ENCODE assay signal across 20 cellular contexts in the genomic region with DNA sequence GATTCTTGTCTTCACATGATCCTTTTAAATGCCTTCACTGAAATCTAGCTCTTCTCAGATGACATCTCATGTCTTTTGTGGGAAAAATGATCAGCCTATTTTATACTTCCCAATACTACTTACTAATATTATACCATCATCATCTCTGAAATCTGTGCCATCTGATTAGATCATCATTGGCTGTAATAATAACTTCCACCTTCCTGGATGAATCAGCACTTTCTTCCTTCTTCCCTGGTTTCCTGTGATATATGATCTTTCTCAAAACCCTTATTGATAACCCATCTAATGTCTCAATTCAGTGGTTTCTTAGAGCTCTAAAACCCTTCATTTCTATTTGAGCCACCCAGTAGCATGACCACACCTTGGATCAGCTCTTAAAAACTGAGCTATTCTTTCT. TPM values are rescaled to one million over a fixed set of nuclear protein-coding genes. Genes with fewer than 3 reads are reported as not detected.
DNase-seq lines count a peak whose midpoint lies in the region; ATAC-seq and TF ChIP-seq lines count a peak whose summit lies in the region.
"Had no signal": no experiment of that assay in that cellular context is flagged by ENCODE, and none has a peak within 500 bp of the region (broad histone marks: within the 10 kb centered on the region; RNA-seq: fewer than 3 reads in every experiment).

No MANE protein-coding gene starts in this region.

- H3K36me3 ChIP-seq in SK-N-SH (replicated peaks in 1 of 2; ENCODE audit: control insufficient read depth in 1 of 2, insufficient read depth in 2 of 2, low read length in 1 of 2) (no peaks in the 10 kb centered on the region), PC-3 (ENCODE audit: low read depth, low read length) (no peaks in the 10 kb centered on the region)

- H3K4me1 ChIP-seq in SK-N-SH (ENCODE audit: control insufficient read depth in 1 of 2, insufficient read depth in 2 of 2, low read depth in 1 of 2, low read length in 1 of 2) (no peaks in the 10 kb centered on the region), PC-3 (ENCODE audit: insufficient read depth, low read length) (peaks cover 9% of the 10 kb centered on the region)

- no peaks in the 10 kb centered on the region for H4K20me1 ChIP-seq in SK-N-SH (ENCODE audit: insufficient read depth)
- H4K20me1 ChIP-seq in PC-3 (ENCODE audit: low read length), result no peaks in the 10 kb centered on the region

- DNase-seq in SK-N-SH (no peak), PC-3 (peak; percentile 48), epithelial cell of esophagus (ENCODE audit: low read depth) (peak; percentile 46), putamen (ENCODE audit: low spot score) (peak; percentile 10), HUDEP-2 (lab: John Stamatoyannopoulos, UW; ENCODE audit: unreplicated experiment in 76 of 76) (no peak), epidermal melanocyte (ENCODE audit: insufficient read length, low spot score) (no peak), OCI-M1 (lab: John Stamatoyannopoulos, UW) (no peak)
- DNase-seq: 8988T, C1 segment of cervical spinal cord, H9, KG1, NCI-H1048, NCI-H1436 treated with DMSO at 0.1 percent for 48 hours, NCI-H2029 treated with DMSO at 0.1 percent for 48 hours, NCI-H774, SIG-M5 had no signal

- H3K79me2 ChIP-seq in SK-N-SH (ENCODE audit: insufficient read depth), result no peaks in the 10 kb centered on the region
- H3K79me2 ChIP-seq in PC-3 (ENCODE audit: low read length), result no peaks in the 10 kb centered on the region

- ATAC-seq in SK-N-SH treated with all-trans-retinoic acid at 6 μM for 48 hours, result no peak
- peak; percentile 62 for ATAC-seq in PC-3
- ATAC-seq: Panc1 had no signal

- TF ChIP-seq CTCF in SK-N-SH (IDR thresholded peaks at IDR 0.05), result no peak
- no peak for TF ChIP-seq CTCF in PC-3 (conservative IDR thresholded peaks at IDR 0.05; ENCODE audit: low read depth, low read length)
- TF ChIP-seq CTCF in epithelial cell of esophagus (IDR thresholded peaks at IDR 0.05; ENCODE audit: insufficient read depth, low read depth, low read length, missing control alignments), result no peak

- H3F3A ChIP-seq in SK-N-SH (replicated peaks; ENCODE audit: insufficient read depth) (no peaks in the 10 kb centered on the region), PC-3 (ENCODE audit: low read length, unreplicated experiment) (no peaks in the 10 kb centered on the region)

- TF ChIP-seq RAD21 in SK-N-SH (IDR thresholded peaks at IDR 0.05; ENCODE audit: low read length), result no peak

- H3K27ac ChIP-seq in SK-N-SH (ENCODE audit: low read depth in 2 of 2, low read length in 1 of 2) (no peak overlapping the region), PC-3 (ENCODE audit: low read length) (no peak overlapping the region)

- BruUV-seq in PC-3 (replicated peaks; lab: Mats Ljungman, UMichigan), result no TSS peak

- POLR2A ChIA-PET in SK-N-SH (lab: Yijun Ruan, JAX) (no interaction called here), PC-3 (lab: Charles Lee; ENCODE audit: unreplicated experiment) (interaction anchor here (0.5 kb wide), 1 partner anchor 184 kb away, joined by 3 read pairs; no protein-coding TSS in a partner anchor)

- no peaks in the 10 kb centered on the region for H3K9me2 ChIP-seq in SK-N-SH
- no peaks in the 10 kb centered on the region for H3K9me2 ChIP-seq in PC-3 (replicated peaks; ENCODE audit: low read length)

- H2AFZ ChIP-seq in SK-N-SH (ENCODE audit: low read depth), result peak overlapping the region; percentile 30; the same call in 1 of the 2 replicates
- H2AFZ ChIP-seq in PC-3 (ENCODE audit: low read length), result peak overlapping the region; percentile 13; the same call in 1 of the 2 replicates

- no peak overlapping the region for H3K4me3 ChIP-seq in SK-N-SH (ENCODE audit: low read depth in 2 of 2, low read length in 1 of 2)
- no peak overlapping the region for H3K4me3 ChIP-seq in PC-3 (ENCODE audit: low read length)
- H3K4me3 ChIP-seq in epithelial cell of esophagus (ENCODE audit: low read length), result no peak overlapping the region

- H3K9me3 ChIP-seq in SK-N-SH (no peaks in the 10 kb centered on the region), PC-3 (ENCODE audit: low read length) (no peaks in the 10 kb centered on the region)

- intact Hi-C loops in PC-3 (cut with micrococcal nuclease), result no loop called here

- H3K9ac ChIP-seq in SK-N-SH (no peak overlapping the region), PC-3 (ENCODE audit: low read length) (no peak overlapping the region)

- H3K4me2 ChIP-seq in SK-N-SH (0 out of 2 replicates have a peak overlapping the region, but pooled peaks have one; percentile 3), PC-3 (ENCODE audit: low read length) (no peak overlapping the region; the same call in 1 of the 2 replicates)

- CTCF ChIA-PET in SK-N-SH (lab: Yijun Ruan, JAX) (interaction anchor here (1.5 kb wide), 1 partner anchor 31 kb away, joined by 5 read pairs; a partner anchor contains a TSS), PC-3 (lab: Charles Lee) (no interaction called here)

- TF ChIP-seq EP300 in SK-N-SH (IDR thresholded peaks at IDR 0.05; ENCODE audit: borderline replicate concordance in 1 of 2, low read depth in 1 of 2, low read length in 1 of 2), result no peak

- H3K27me3 ChIP-seq in SK-N-SH (ENCODE audit: insufficient read depth) (no peaks in the 10 kb centered on the region), PC-3 (ENCODE audit: low read length) (no peaks in the 10 kb centered on the region)

TF ChIP-seq in SK-N-SH, 30 proteins besides CTCF, POLR2A, EP300 and RAD21:
- TF ChIP-seq FOSL2 (IDR thresholded peaks at IDR 0.05; ENCODE audit: borderline replicate concordance, low read depth), result no peak

TF ChIP-seq in SK-N-SH treated with all-trans-retinoic acid at 6 μM for 48 hours, 23 proteins besides CTCF, POLR2A, EP300 and RAD21:
- TF ChIP-seq TOX (CRISPR knock-in tag; IDR thresholded peaks at IDR 0.05; ENCODE audit: borderline replicate concordance) (no peak), ARNTL (CRISPR knock-in tag; IDR thresholded peaks at IDR 0.05; ENCODE audit: borderline replicate concordance, low read depth) (no peak)

RNA-seq across cellular contexts. Expression of a gene that starts 30.9 kb away (rescaled TPM):
- polyA plus RNA-seq in SK-N-SH (2012; rRNA removed), result 0.54 and 0.60 TPM in 2 replicates
- polyA plus RNA-seq in SK-N-SH (2012; cell fraction: cytosol; rRNA removed), result 0.76 and 0.77 TPM in 2 replicates
- polyA plus RNA-seq in SK-N-SH (2012; cell fraction: nucleus; rRNA removed), result 0.60 and 1.8 TPM in 2 replicates
- total RNA-seq in PC-3 (2014; rRNA removed), result 0.63 and 0.91 TPM in 2 replicates
- total RNA-seq: MCF 10A, NCI-H460 had no signal

RNA-seq across cellular contexts. Expression of a gene that starts 31.2 kb away (rescaled TPM):
- 0.95 and 1.6 TPM in 2 replicates for polyA plus RNA-seq in SK-N-SH (2012; rRNA removed)
- 1.8 and 2.0 TPM in 2 replicates for polyA plus RNA-seq in SK-N-SH (2012; cell fraction: cytosol; rRNA removed)
- 0.36 and 1.3 TPM in 2 replicates for polyA plus RNA-seq in SK-N-SH (2012; cell fraction: nucleus; rRNA removed)
- 3.9 and 4.0 TPM in 2 replicates for total RNA-seq in PC-3 (2014; rRNA removed)

Comparison
In these comparisons a context has a peak if more than half of its experiments do, and no peak if none do; other contexts are left out.
1. DNase-seq: peak in PC-3 (single experiment), epithelial cell of esophagus (single experiment) and putamen (single experiment); none in SK-N-SH (single experiment), HUDEP-2 (0 of 76), epidermal melanocyte (single experiment) and OCI-M1 (single experiment).